20 cellular contexts compared by ENCODE assay signal in the genomic region with DNA sequence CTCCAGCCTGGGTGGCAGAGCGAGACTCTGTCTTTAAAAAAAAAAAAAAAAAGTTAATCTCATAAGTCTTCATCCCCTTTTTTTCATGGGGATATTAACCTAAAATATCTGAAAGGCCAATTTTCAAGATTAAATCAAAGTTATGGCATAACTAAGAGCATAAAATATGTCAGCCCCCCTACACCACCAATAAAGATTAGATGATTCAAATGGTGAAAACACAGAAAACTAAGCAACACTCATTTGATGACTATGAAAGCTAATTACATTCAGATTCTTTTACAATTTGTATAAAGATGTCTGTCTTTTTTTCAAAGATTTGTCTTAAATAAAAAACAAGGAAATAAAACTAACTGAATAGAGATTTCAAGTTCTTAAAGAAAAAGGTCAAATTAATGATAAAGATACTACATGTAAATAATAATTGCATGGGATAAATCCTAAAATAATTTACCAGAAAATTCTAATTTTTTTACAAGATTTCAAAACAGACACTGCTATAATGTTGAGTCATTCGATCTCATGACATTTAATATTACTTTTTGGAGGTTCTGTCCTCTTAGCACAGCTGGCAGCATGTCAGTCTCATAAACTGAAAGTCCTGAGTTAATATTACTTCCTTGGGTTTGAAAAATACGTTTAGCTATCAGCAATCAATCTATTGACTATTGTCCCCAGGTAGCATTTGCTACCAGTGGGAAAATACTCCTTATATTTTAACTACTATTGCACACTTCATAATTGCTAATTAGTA.
DNase-seq lines count a peak whose midpoint lies in the region; ATAC-seq, FAIRE-seq and TF ChIP-seq lines count a peak whose summit lies in the region.
"Had no signal": no experiment of that assay in that cellular context is flagged by ENCODE, and none has a peak within 500 bp of the region (broad histone marks: within the 10 kb centered on the region; RNA-seq: fewer than 3 reads in every experiment).

No MANE protein-coding gene starts in this region.

- H3K4me1 ChIP-seq in skeletal muscle satellite cell (ENCODE audit: control insufficient read depth, insufficient read depth, low read length): peaks cover 11% of the 10 kb centered on the region
- 0 out of 2 replicates have a peak, but pooled peaks cover 7% of the 10 kb centered on the region for H3K4me1 ChIP-seq in PC-3 (ENCODE audit: insufficient read depth, low read length)
- H3K4me1 ChIP-seq in Peyer's patch: no peaks in the 10 kb centered on the region
- H3K4me1 ChIP-seq: BLaER1 had no signal

- H3K36me3 ChIP-seq in skeletal muscle satellite cell (ENCODE audit: insufficient read depth, low read length): no peaks in the 10 kb centered on the region
- H3K36me3 ChIP-seq in PC-3 (ENCODE audit: low read depth, low read length): no peaks in the 10 kb centered on the region
- H3K36me3 ChIP-seq in Peyer's patch: no peaks in the 10 kb centered on the region
- H3K36me3 ChIP-seq: BLaER1 had no signal

- H3K79me2 ChIP-seq in PC-3 (ENCODE audit: low read length): no peaks in the 10 kb centered on the region

- BruUV-seq in PC-3 (replicated peaks; lab: Mats Ljungman, UMichigan): no TSS peak

- H3K27me3 ChIP-seq in skeletal muscle satellite cell (ENCODE audit: control insufficient read depth, insufficient read depth, low read length) (no peaks in the 10 kb centered on the region), PC-3 (ENCODE audit: low read length) (no peaks in the 10 kb centered on the region), Peyer's patch (no peaks in the 10 kb centered on the region)
- H3K27me3 ChIP-seq: BLaER1 had no signal

- CTCF ChIA-PET in PC-3 (lab: Charles Lee): no interaction called here

- POLR2A ChIA-PET in PC-3 (lab: Charles Lee; ENCODE audit: unreplicated experiment): no interaction called here

- no peak for ATAC-seq in PC-3

- no peak overlapping the region for H2AFZ ChIP-seq in PC-3 (ENCODE audit: low read length)

- H3K27ac ChIP-seq in PC-3 (ENCODE audit: low read length) (no peak overlapping the region), Peyer's patch (no peak overlapping the region)
- H3K27ac ChIP-seq: BLaER1 had no signal

- no peak for TF ChIP-seq CTCF in choroid plexus epithelial cell (conservative IDR thresholded peaks at IDR 0.05; ENCODE audit: low read depth, low read length)
- no peak for TF ChIP-seq CTCF in PC-3 (conservative IDR thresholded peaks at IDR 0.05; ENCODE audit: low read depth, low read length)
- no peak for TF ChIP-seq CTCF in Peyer's patch (IDR thresholded peaks at IDR 0.05)

- H3K9me2 ChIP-seq in PC-3 (replicated peaks; ENCODE audit: low read length): no peaks in the 10 kb centered on the region

- intact Hi-C loops in PC-3 (cut with micrococcal nuclease): no loop called here

- no peaks in the 10 kb centered on the region for H3F3A ChIP-seq in PC-3 (ENCODE audit: low read length, unreplicated experiment)

- peak overlapping the region; percentile 54 for H3K4me2 ChIP-seq in skeletal muscle satellite cell (ENCODE audit: low read length)
- no peak overlapping the region for H3K4me2 ChIP-seq in PC-3 (ENCODE audit: low read length)
- H3K4me2 ChIP-seq: BLaER1 had no signal

- peak; percentile 64 for FAIRE-seq in frontal cortex (lab: Jason Lieb, UNC)
- FAIRE-seq: RCC 7860 had no signal

- peak; percentile 29 for DNase-seq in GM03348 (ENCODE audit: low spot score)
- DNase-seq in choroid plexus epithelial cell (ENCODE audit: low read depth): peak; percentile 13
- no peak for DNase-seq in frontal cortex (ENCODE audit: low spot score in 2 of 2)
- no peak for DNase-seq in NCI-H446 treated with DMSO at 0.1 percent for 48 hours (lab: John Stamatoyannopoulos, UW)
- DNase-seq in PC-3: no peak
- DNase-seq in Peyer's patch: no peak
- DNase-seq in RKO (ENCODE audit: low spot score): no peak
- DNase-seq: H9, IMR-90, Karpas-422, MM.1S, NCI-H1105, NCI-H1694 treated with DMSO at 0.1 percent for 48 hours, NCI-H2107, NCI-H2227 treated with DMSO at 0.1 percent for 48 hours, NCI-H524 treated with DMSO at 0.1 percent for 48 hours, SHP77 had no signal

- no peaks in the 10 kb centered on the region for H3K9me3 ChIP-seq in skeletal muscle satellite cell (replicated peaks; ENCODE audit: low read length)
- H3K9me3 ChIP-seq in PC-3 (ENCODE audit: low read length): no peaks in the 10 kb centered on the region
- no peaks in the 10 kb centered on the region for H3K9me3 ChIP-seq in Peyer's patch
- H3K9me3 ChIP-seq: BLaER1 had no signal

- H4K20me1 ChIP-seq in PC-3 (ENCODE audit: low read length): no peaks in the 10 kb centered on the region
- H4K20me1 ChIP-seq: BLaER1 had no signal

- H3K4me3 ChIP-seq in choroid plexus epithelial cell (ENCODE audit: low read depth, low read length): no peak overlapping the region
- no peak overlapping the region for H3K4me3 ChIP-seq in skeletal muscle satellite cell (ENCODE audit: low read length)
- H3K4me3 ChIP-seq in PC-3 (ENCODE audit: low read length): no peak overlapping the region
- no peak overlapping the region for H3K4me3 ChIP-seq in Peyer's patch
- H3K4me3 ChIP-seq: BLaER1 had no signal

- TF ChIP-seq POLR2A in Peyer's patch (IDR thresholded peaks at IDR 0.05): no peak

- H3K9ac ChIP-seq in skeletal muscle satellite cell (ENCODE audit: low read depth, low read length) (peak overlapping the region; percentile 10), PC-3 (ENCODE audit: low read length) (no peak overlapping the region)
- H3K9ac ChIP-seq: BLaER1 had no signal

Comparison
In these comparisons a context has a peak if more than half of its experiments do, and no peak if none do; other contexts are left out.
1. DNase-seq: peak in GM03348 (single experiment) and choroid plexus epithelial cell (single experiment); none in frontal cortex (0 of 2), NCI-H446 treated with DMSO at 0.1 percent for 48 hours (single experiment), PC-3 (single experiment), Peyer's patch (0 of 3) and RKO (single experiment).